20 cellular contexts compared by ENCODE assay signal in genomic region chr1:147753084-147753483, GRCh38. TPM values are rescaled to one million over a fixed set of nuclear protein-coding genes. Genes with fewer than 3 reads are reported as not detected.
"Had no signal": no experiment of that assay in that cellular context is flagged by ENCODE, and none has a peak within 500 bp of the region (broad histone marks: within the 10 kb centered on the region; RNA-seq: fewer than 3 reads in every experiment).

No MANE protein-coding gene starts in this region.

- H3K4me3 Mint-ChIP-seq: activated CD4-positive, alpha-beta memory T cell treated with anti-CD3 and anti-CD28 coated beads, Interleukin-2, amount 10 ng/mL, durations not matched to agents 7 days and 5 days; activated T-cell treated with anti-CD3 and anti-CD28 coated beads, Interleukin-2, amount 50 U/mL, for 72 hours; central memory CD8-positive, alpha-beta T cell; memory B cell; natural killer cell; T-helper 1 cell treated with Interleukin-12 subunit alpha and Interleukin-12 subunit beta and Interleukin-4 antibody, amounts not matched to agents 30 μg/mL and 1 μg/mL, for 36 hours had no signal

- H3K4me3 ChIP-seq: coronary artery, gastrocnemius medialis, heart left ventricle, prostate gland, stomach, thyroid gland had no signal

- H3K36me3 ChIP-seq: gastrocnemius medialis, heart left ventricle, prostate gland, stomach, thyroid gland had no signal

- H3K9me3 ChIP-seq: gastrocnemius medialis, heart left ventricle, prostate gland, stomach, thyroid gland had no signal

- H3K4me1 ChIP-seq: gastrocnemius medialis, prostate gland, stomach had no signal

- H3K27me3 Mint-ChIP-seq: activated CD4-positive, alpha-beta memory T cell treated with anti-CD3 and anti-CD28 coated beads, Interleukin-2, amount 10 ng/mL, durations not matched to agents 7 days and 5 days; central memory CD8-positive, alpha-beta T cell had no signal

- H3K4me1 Mint-ChIP-seq: activated CD4-positive, alpha-beta memory T cell treated with anti-CD3 and anti-CD28 coated beads, Interleukin-2, amount 10 ng/mL, durations not matched to agents 7 days and 5 days; central memory CD8-positive, alpha-beta T cell; memory B cell; natural killer cell had no signal

- H3K9me3 Mint-ChIP-seq: activated CD4-positive, alpha-beta memory T cell treated with anti-CD3 and anti-CD28 coated beads, Interleukin-2, amount 10 ng/mL, durations not matched to agents 7 days and 5 days; activated naive CD4-positive, alpha-beta T cell treated with anti-CD3 and anti-CD28 coated beads, Interleukin-2, amount 50 U/mL, for 72 hours; activated T-cell treated with anti-CD3 and anti-CD28 coated beads, Interleukin-2, amount 50 U/mL, for 72 hours; central memory CD8-positive, alpha-beta T cell; memory B cell; natural killer cell; T-helper 1 cell treated with Interleukin-12 subunit alpha and Interleukin-12 subunit beta and Interleukin-4 antibody, amounts not matched to agents 30 μg/mL and 1 μg/mL, for 36 hours had no signal

- H3K27me3 ChIP-seq: gastrocnemius medialis, heart left ventricle, stomach, thyroid gland had no signal

- ATAC-seq: activated naive CD4-positive, alpha-beta T cell treated with anti-CD3 and anti-CD28 coated beads, Interleukin-2, amount 50 U/mL, for 72 hours; activated T-cell treated with anti-CD3 and anti-CD28 coated beads, Interleukin-2, amount 50 U/mL, for 72 hours; gastrocnemius medialis; left colon; natural killer cell; sciatic nerve had no signal

- H3K27ac Mint-ChIP-seq: activated CD4-positive, alpha-beta memory T cell treated with anti-CD3 and anti-CD28 coated beads, Interleukin-2, amount 10 ng/mL, durations not matched to agents 7 days and 5 days; activated naive CD4-positive, alpha-beta T cell treated with anti-CD3 and anti-CD28 coated beads, Interleukin-2, amount 50 U/mL, for 72 hours; activated T-cell treated with anti-CD3 and anti-CD28 coated beads, Interleukin-2, amount 50 U/mL, for 72 hours; memory B cell; natural killer cell; T-helper 1 cell treated with Interleukin-12 subunit alpha and Interleukin-12 subunit beta and Interleukin-4 antibody, amounts not matched to agents 30 μg/mL and 1 μg/mL, for 36 hours had no signal

- H3K36me3 Mint-ChIP-seq: activated naive CD4-positive, alpha-beta T cell treated with anti-CD3 and anti-CD28 coated beads, Interleukin-2, amount 50 U/mL, for 72 hours; memory B cell; natural killer cell had no signal

- DNase-seq: activated CD4-positive, alpha-beta memory T cell treated with anti-CD3 and anti-CD28 coated beads, Interleukin-2, amount 10 ng/mL, durations not matched to agents 7 days and 5 days; activated CD4-positive, alpha-beta T cell treated with anti-CD3 and anti-CD28 coated beads for 4 hours; activated gamma-delta T cell; activated T-cell treated with anti-CD3 and anti-CD28 coated beads, Interleukin-2, amount 50 U/mL, for 72 hours; effector CD4-positive, alpha-beta T cell; gastrocnemius medialis; left colon; natural killer cell; occipital lobe; stimulated activated CD4-positive, alpha-beta T cell treated with anti-CD3 and anti-CD28 coated beads, Interleukin-1b, Interleukin-23, amount 100 ng/mL, for 48 hours; stomach; thyroid gland had no signal

- H3K27ac ChIP-seq: gastrocnemius medialis, prostate gland, stomach, thyroid gland had no signal

RNA-seq across cellular contexts. Expression of gene GJA5, which starts 7.3 kb away (rescaled TPM):
- total RNA-seq: activated CD4-positive, alpha-beta memory T cell treated with anti-CD3 and anti-CD28 coated beads, Interleukin-2, amount 10 ng/mL, durations not matched to agents 7 days and 5 days; activated naive CD4-positive, alpha-beta T cell treated with anti-CD3 and anti-CD28 coated beads, Interleukin-2, amount 50 U/mL, for 72 hours; activated T-cell treated with anti-CD3 and anti-CD28 coated beads, Interleukin-2, amount 50 U/mL, for 72 hours; natural killer cell had no signal
